ENCODE assay signal across 2 cellular contexts in genomic region chr6:148414836-148415235, GRCh38.
TF ChIP-seq lines count a peak whose summit lies in the region.

No MANE protein-coding gene starts in this region.

TF ChIP-seq in IMR-90, 13 proteins besides CTCF, POLR2A, EP300 and RAD21:
- peak; percentile 90 for TF ChIP-seq MAFK (IDR thresholded peaks at IDR 0.05; ENCODE audit: low read depth, low read length)
- no peak for TF ChIP-seq BHLHE40 (IDR thresholded peaks at IDR 0.05; ENCODE audit: low read depth, low read length)
- TF ChIP-seq NFE2L2 (IDR thresholded peaks at IDR 0.05; ENCODE audit: low read depth, low read length), result peak; percentile 50; the same call in 1 of the 2 replicates
- peak; percentile 73; the same call in 1 of the 2 replicates for TF ChIP-seq FOS (IDR thresholded peaks at IDR 0.05; ENCODE audit: low read depth, low read length)

TF ChIP-seq in endothelial cell of umbilical vein, 7 proteins besides CTCF, POLR2A, EP300 and RAD21:
- TF ChIP-seq EZH2 (IDR thresholded peaks at IDR 0.05; ENCODE audit: borderline replicate concordance, low read depth, low read length, severe bottlenecking) (no peak), MAX (IDR thresholded peaks at IDR 0.05; ENCODE audit: insufficient read depth, insufficient read length) (no peak), MYC (IDR thresholded peaks at IDR 0.05; ENCODE audit: low read depth, low read length) (no peak), JUN (IDR thresholded peaks at IDR 0.05; ENCODE audit: borderline replicate concordance, insufficient read depth, insufficient read length, low read depth) (peak; percentile 87), FOS (IDR thresholded peaks at IDR 0.05; ENCODE audit: borderline replicate concordance, insufficient read depth, low read length) (peak; percentile 81), POLR2AphosphoS5 (IDR thresholded peaks at IDR 0.05; ENCODE audit: insufficient read depth, low read depth, low read length) (no peak)
